1 cellular context compared by ENCODE assay signal in the genomic region with DNA sequence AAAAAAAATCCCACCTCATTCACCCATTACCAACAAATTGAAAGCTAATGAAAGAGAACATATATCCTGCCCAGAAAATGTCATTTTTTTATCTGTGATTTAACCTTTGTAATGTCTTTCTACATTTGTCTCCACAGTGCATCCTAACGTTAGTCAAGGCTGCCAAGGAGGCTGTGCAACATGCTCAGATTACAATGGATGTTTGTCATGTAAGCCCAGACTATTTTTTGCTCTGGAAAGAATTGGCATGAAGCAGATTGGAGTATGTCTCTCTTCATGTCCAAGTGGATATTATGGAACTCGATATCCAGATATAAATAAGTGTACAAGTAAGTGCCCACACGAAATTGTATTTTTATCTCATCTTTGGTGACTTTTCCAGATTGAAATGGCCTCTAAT.
TF ChIP-seq lines count a peak whose summit lies in the region.

No MANE protein-coding gene starts in this region.

TF ChIP-seq in A549, 52 proteins besides CTCF, POLR2A, EP300 and RAD21 (continued from another document):
- no peak for TF ChIP-seq CHD2 (IDR thresholded peaks at IDR 0.05; ENCODE audit: low read length, partially characterized antibody)
- TF ChIP-seq HOXB5 (CRISPR knock-in tag; IDR thresholded peaks at IDR 0.05): no peak
- TF ChIP-seq ELK1 (IDR thresholded peaks at IDR 0.05; ENCODE audit: low read depth, low read length): no peak
- TF ChIP-seq MAX (IDR thresholded peaks at IDR 0.05): no peak
- TF ChIP-seq, protein P1, sequence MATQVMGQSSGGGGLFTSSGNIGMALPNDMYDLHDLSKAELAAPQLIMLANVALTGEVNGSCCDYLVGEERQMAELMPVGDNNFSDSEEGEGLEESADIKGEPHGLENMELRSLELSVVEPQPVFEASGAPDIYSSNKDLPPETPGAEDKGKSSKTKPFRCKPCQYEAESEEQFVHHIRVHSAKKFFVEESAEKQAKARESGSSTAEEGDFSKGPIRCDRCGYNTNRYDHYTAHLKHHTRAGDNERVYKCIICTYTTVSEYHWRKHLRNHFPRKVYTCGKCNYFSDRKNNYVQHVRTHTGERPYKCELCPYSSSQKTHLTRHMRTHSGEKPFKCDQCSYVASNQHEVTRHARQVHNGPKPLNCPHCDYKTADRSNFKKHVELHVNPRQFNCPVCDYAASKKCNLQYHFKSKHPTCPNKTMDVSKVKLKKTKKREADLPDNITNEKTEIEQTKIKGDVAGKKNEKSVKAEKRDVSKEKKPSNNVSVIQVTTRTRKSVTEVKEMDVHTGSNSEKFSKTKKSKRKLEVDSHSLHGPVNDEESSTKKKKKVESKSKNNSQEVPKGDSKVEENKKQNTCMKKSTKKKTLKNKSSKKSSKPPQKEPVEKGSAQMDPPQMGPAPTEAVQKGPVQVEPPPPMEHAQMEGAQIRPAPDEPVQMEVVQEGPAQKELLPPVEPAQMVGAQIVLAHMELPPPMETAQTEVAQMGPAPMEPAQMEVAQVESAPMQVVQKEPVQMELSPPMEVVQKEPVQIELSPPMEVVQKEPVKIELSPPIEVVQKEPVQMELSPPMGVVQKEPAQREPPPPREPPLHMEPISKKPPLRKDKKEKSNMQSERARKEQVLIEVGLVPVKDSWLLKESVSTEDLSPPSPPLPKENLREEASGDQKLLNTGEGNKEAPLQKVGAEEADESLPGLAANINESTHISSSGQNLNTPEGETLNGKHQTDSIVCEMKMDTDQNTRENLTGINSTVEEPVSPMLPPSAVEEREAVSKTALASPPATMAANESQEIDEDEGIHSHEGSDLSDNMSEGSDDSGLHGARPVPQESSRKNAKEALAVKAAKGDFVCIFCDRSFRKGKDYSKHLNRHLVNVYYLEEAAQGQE (IDR thresholded peaks at IDR 0.05): no peak
- TF ChIP-seq CEBPB (IDR thresholded peaks at IDR 0.05): no peak
- TF ChIP-seq NFE2L2 (conservative IDR thresholded peaks at IDR 0.05; ENCODE audit: low read length): no peak
- no peak for TF ChIP-seq JUN (IDR thresholded peaks at IDR 0.05)
- no peak for TF ChIP-seq ZC3H11A (IDR thresholded peaks at IDR 0.05)
- TF ChIP-seq PBX3 (IDR thresholded peaks at IDR 0.05): no peak
- no peak for TF ChIP-seq MYC (IDR thresholded peaks at IDR 0.05; ENCODE audit: borderline replicate concordance, low read length)
- TF ChIP-seq, protein P2, sequence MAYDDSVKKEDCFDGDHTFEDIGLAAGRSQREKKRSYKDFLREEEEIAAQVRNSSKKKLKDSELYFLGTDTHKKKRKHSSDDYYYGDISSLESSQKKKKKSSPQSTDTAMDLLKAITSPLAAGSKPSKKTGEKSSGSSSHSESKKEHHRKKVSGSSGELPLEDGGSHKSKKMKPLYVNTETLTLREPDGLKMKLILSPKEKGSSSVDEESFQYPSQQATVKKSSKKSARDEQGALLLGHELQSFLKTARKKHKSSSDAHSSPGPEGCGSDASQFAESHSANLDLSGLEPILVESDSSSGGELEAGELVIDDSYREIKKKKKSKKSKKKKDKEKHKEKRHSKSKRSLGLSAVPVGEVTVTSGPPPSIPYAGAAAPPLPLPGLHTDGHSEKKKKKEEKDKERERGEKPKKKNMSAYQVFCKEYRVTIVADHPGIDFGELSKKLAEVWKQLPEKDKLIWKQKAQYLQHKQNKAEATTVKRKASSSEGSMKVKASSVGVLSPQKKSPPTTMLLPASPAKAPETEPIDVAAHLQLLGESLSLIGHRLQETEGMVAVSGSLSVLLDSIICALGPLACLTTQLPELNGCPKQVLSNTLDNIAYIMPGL (CRISPR knock-in tag; IDR thresholded peaks at IDR 0.05; ENCODE audit: borderline replicate concordance): no peak
